ENCODE assay signal across 19 cellular contexts in the genomic region with DNA sequence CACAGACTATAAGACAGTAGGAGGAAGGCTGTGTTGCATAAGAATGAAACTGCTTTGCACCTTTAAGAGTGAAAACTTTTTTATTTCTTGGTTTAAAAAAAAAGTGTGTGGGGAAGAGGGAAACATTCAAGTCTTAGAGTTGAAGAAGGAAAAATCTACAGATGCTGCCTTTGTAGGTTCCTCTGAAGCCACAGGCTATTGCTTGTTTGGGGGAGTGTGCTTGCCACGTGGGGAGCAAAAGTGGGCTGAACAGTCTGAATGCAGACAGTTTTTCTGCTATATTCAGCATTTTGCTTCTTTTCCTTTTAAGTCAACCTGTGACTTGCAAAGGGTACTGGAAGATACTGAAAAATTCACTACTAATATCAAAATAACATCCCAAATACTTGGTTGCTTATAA. TPM values are rescaled to one million over a fixed set of nuclear protein-coding genes. Genes with fewer than 3 reads are reported as not detected.
A peak's percentile ranks its signal among the peaks of the same experiment; 100 is the strongest.
DNase-seq lines count a peak whose midpoint lies in the region; ATAC-seq and TF ChIP-seq lines count a peak whose summit lies in the region.
"Had no signal": no experiment of that assay in that cellular context is flagged by ENCODE, and none has a peak within 500 bp of the region (broad histone marks: within the 10 kb centered on the region; RNA-seq: fewer than 3 reads in every experiment).

No MANE protein-coding gene starts in this region.

- peaks cover 69% of the 10 kb centered on the region for H3K4me1 ChIP-seq in left ventricle myocardium inferior
- peaks cover 0 to 4% of the 10 kb centered on the region in 2 donors for H3K4me1 ChIP-seq in aorta (ENCODE audit: control insufficient read depth in 1 of 2, insufficient read depth in 2 of 2, low read length in 2 of 2)
- H3K4me1 ChIP-seq in Karpas-422 (ENCODE audit: low read length): peaks cover 5% of the 10 kb centered on the region; the same call in 1 of the 2 replicates

- H3K27me3 ChIP-seq in left ventricle myocardium inferior (ENCODE audit: low read depth) (no peaks in the 10 kb centered on the region), dorsolateral prefrontal cortex (no peaks in the 10 kb centered on the region), aorta (ENCODE audit: control insufficient read depth in 1 of 2, insufficient read depth in 2 of 2, low read length in 1 of 2) (no peaks in the 10 kb centered on the region), Karpas-422 (ENCODE audit: low read length) (no peaks in the 10 kb centered on the region)
- H3K27me3 ChIP-seq: testis had no signal

- no peaks in the 10 kb centered on the region for H3K9me3 Mint-ChIP-seq in nephron
- H3K9me3 Mint-ChIP-seq: activated naive CD4-positive, alpha-beta T cell treated with anti-CD3 and anti-CD28 coated beads, Interleukin-2, amount 10 ng/mL, durations not matched to agents 7 days and 5 days had no signal

- H3K36me3 ChIP-seq in left ventricle myocardium inferior (peaks cover 11% of the 10 kb centered on the region), aorta (ENCODE audit: control insufficient read depth in 1 of 2, insufficient read depth in 2 of 2, low read length in 1 of 2) (no peaks in the 10 kb centered on the region), Karpas-422 (ENCODE audit: insufficient read depth, low read length) (no peaks in the 10 kb centered on the region)

- intact Hi-C loops in left ventricle myocardium inferior (cut with micrococcal nuclease) (no loop called here), left cardiac atrium (cut with DNase I) (no loop called here), dorsolateral prefrontal cortex (cut with DNase I) (loop anchor here in 1 of 2 donors (10.0 kb wide), 1 partner anchor 164 kb away; no protein-coding TSS in a partner anchor), aorta (cut with DNase I) (no loop called here)

- H3K4me2 ChIP-seq in Karpas-422 (ENCODE audit: low read depth, low read length, poor library complexity, severe bottlenecking): no peak overlapping the region

- ATAC-seq in left cardiac atrium (no peak), aorta (ENCODE audit: low FRiP score) (no peak)
- ATAC-seq: T-helper 17 cell had no signal

- no peak overlapping the region for H3K4me3 Mint-ChIP-seq in nephron
- H3K4me3 Mint-ChIP-seq: activated naive CD4-positive, alpha-beta T cell treated with anti-CD3 and anti-CD28 coated beads, Interleukin-2, amount 10 ng/mL, durations not matched to agents 7 days and 5 days; naive B cell; T-helper 17 cell had no signal

- no peaks in the 10 kb centered on the region for H3K9me3 ChIP-seq in left ventricle myocardium inferior (replicated peaks)
- no peaks in the 10 kb centered on the region for H3K9me3 ChIP-seq in aorta (ENCODE audit: control insufficient read depth, low read length)
- no peaks in the 10 kb centered on the region for H3K9me3 ChIP-seq in Karpas-422 (ENCODE audit: low read length)
- H3K9me3 ChIP-seq: testis had no signal

- WGBS in aorta, 2 donors: 0 to 2% methylated on average over 1 of the region's 1 CpG

- H3K27ac Mint-ChIP-seq in nephron: peak overlapping the region; percentile 4 to 42 (median 28)
- H3K27ac Mint-ChIP-seq: activated naive CD4-positive, alpha-beta T cell treated with anti-CD3 and anti-CD28 coated beads, Interleukin-2, amount 10 ng/mL, durations not matched to agents 7 days and 5 days; naive B cell had no signal

- H3K9me2 ChIP-seq in Karpas-422 (replicated peaks; ENCODE audit: insufficient read depth, low read length): no peaks in the 10 kb centered on the region

- H3K27me3 Mint-ChIP-seq in nephron (ENCODE audit: low read depth): no peaks in the 10 kb centered on the region

- no peaks in the 10 kb centered on the region for H4K20me1 ChIP-seq in Karpas-422 (ENCODE audit: insufficient read depth, low read depth, low read length)

- peaks cover 61% of the 10 kb centered on the region for H3K36me3 Mint-ChIP-seq in nephron (ENCODE audit: low read depth)
- H3K36me3 Mint-ChIP-seq: activated naive CD4-positive, alpha-beta T cell treated with anti-CD3 and anti-CD28 coated beads, Interleukin-2, amount 10 ng/mL, durations not matched to agents 7 days and 5 days had no signal

- no peak overlapping the region for H3K9ac ChIP-seq in Karpas-422 (ENCODE audit: low read length)

- H3K27ac ChIP-seq in left ventricle myocardium inferior (replicated peaks) (peak overlapping the region; percentile 71), dorsolateral prefrontal cortex (peak overlapping the region; percentile 19 to 99 (median 95)), aorta (ENCODE audit: low read depth in 1 of 2, low read length in 2 of 2) (peak overlapping the region; percentile 49 to 54), Karpas-422 (ENCODE audit: low read length) (no peak overlapping the region)
- H3K27ac ChIP-seq: RWPE1 had no signal

- no peak for TF ChIP-seq CTCF in left ventricle myocardium inferior (IDR thresholded peaks at IDR 0.05; ENCODE audit: borderline replicate concordance)
- TF ChIP-seq CTCF in dorsolateral prefrontal cortex (IDR thresholded peaks at IDR 0.05 in 54 of 56, conservative IDR thresholded peaks at IDR 0.05 in 2 of 56; ENCODE audit: low read depth in 1 of 56, partially characterized antibody in 56 of 56): no peak
- no peak for TF ChIP-seq CTCF in nephron (IDR thresholded peaks at IDR 0.05; ENCODE audit: unreplicated experiment in 3 of 3)

- H3K79me2 ChIP-seq in Karpas-422 (ENCODE audit: low read length): no peaks in the 10 kb centered on the region

- H3K4me1 Mint-ChIP-seq in nephron: peaks cover 37% of the 10 kb centered on the region

- H2AFZ ChIP-seq in Karpas-422 (ENCODE audit: low read length): no peak overlapping the region

- no peak overlapping the region for H3K4me3 ChIP-seq in left ventricle myocardium inferior
- peak overlapping the region in 44 of 59 donors; percentile 2 to 53 (median 21) for H3K4me3 ChIP-seq in dorsolateral prefrontal cortex
- peak overlapping the region; percentile 28 to 36 for H3K4me3 ChIP-seq in aorta (ENCODE audit: low read length in 2 of 2)
- no peak overlapping the region for H3K4me3 ChIP-seq in Karpas-422 (ENCODE audit: low read length)
- H3K4me3 ChIP-seq: testis had no signal

- DNase-seq in left ventricle myocardium inferior (no peak), left cardiac atrium (no peak), dorsolateral prefrontal cortex (no peak), aorta (no peak), mesenteric fat pad (ENCODE audit: low spot score) (no peak), HuH-7 (ENCODE audit: low spot score) (no peak), Karpas-422 (no peak)
- DNase-seq: ACHN; activated CD8-positive, alpha-beta memory T cell treated with anti-CD3 and anti-CD28 coated beads, Interleukin-2, amount 50 U/mL, for 48 hours; activated naive CD4-positive, alpha-beta T cell treated with anti-CD3 and anti-CD28 coated beads, Interleukin-2, amount 10 ng/mL, durations not matched to agents 7 days and 5 days; glutamatergic neuron; kidney glomerular epithelial cell; naive B cell; NCI-H1092 treated with DMSO at 0.1 percent for 48 hours; NCI-H774; T-helper 17 cell; testis had no signal

RNA-seq across cellular contexts. Expression of gene EFNB2, which starts 36.9 kb away (rescaled TPM):
- total RNA-seq in left ventricle myocardium inferior (10.1 TPM), left cardiac atrium (10 to 100 TPM in 1 of 2 donors, 1 to 10 TPM in 1; 9.5 to 14.8 TPM), dorsolateral prefrontal cortex (10 to 100 TPM; 19.0 to 43.3 (median 29.8) TPM), aorta (10 to 100 TPM; 24.8 to 35.0 TPM), mesenteric fat pad (21.6 TPM)
- 10 to 100 TPM in 1 of 2 donors, 1 to 10 TPM in 1; 7.3 to 15.7 TPM for polyA plus RNA-seq in aorta
- total RNA-seq in Karpas-422 (2014; rRNA removed; shearing (Covaris generic); ENCODE audit: low replicate concordance): 0.07 TPM in 1 of 2 replicates, not detected in the other

Comparison
In these comparisons a context has a peak if more than half of its experiments do, and no peak if none do; other contexts are left out.
1. H3K4me3 ChIP-seq: peak in dorsolateral prefrontal cortex (44 of 59) and aorta (2 of 2); none in left ventricle myocardium inferior (single experiment) and Karpas-422 (single experiment).